In the genomic region with DNA sequence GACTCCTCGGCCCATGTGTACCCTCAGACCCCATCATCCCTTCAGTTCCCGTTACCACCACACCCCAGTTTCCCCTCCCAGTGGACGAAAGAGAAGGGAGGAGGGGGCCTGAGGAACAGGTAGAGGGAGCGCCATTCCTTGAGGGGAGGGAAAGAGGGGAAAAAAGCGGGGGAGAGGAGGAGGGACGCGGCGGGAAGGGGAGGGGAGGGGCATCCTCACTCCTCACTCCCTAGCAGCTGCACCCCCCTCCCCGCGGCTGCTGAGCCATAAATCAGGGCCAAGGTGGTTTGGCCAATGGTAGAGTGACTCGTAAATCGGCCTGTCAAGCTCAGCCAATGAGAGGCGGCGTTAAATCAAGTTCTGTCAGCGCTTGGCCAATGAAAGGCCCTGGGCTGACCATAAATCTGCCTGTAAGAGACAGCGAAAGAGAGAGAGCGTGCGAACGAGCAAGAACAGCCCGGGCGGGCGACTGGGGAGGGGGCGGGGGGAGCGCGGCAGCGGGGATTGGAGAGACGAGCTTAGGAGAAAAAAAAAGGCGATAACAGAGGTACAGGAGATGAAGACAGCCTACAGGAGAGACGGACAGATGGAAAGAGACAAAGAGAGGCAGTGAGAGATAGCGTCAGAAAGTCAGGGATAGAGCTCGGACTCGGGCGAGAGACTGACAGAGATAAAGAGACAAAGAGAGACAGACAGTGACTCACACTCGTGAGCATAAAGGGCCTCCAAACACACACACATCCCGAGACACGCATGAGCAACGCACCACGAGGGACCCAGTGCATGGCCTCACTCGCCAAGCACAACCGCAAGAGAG, we compare ENCODE assay signal across 8 cellular contexts. TPM values are rescaled to one million over a fixed set of nuclear protein-coding genes. Genes with fewer than 3 reads are reported as not detected.
DNase-seq lines count a peak whose midpoint lies in the region; ATAC-seq, FAIRE-seq and TF ChIP-seq lines count a peak whose summit lies in the region.

No MANE protein-coding gene starts in this region.

- peaks cover 11% of the 10 kb centered on the region for H3K4me1 ChIP-seq in Caco-2
- peaks cover 27% of the 10 kb centered on the region for H3K4me1 ChIP-seq in endothelial cell of umbilical vein (ENCODE audit: control insufficient read depth, extremely low read depth, insufficient read depth, low read length)

- H3K27ac Mint-ChIP-seq in Caco-2 (ENCODE audit: unreplicated experiment) (no peak overlapping the region), mesothelial cell of epicardium (no peak overlapping the region)
- no peak overlapping the region for H3K27ac Mint-ChIP-seq in activated CD8-positive, alpha-beta memory T cell treated with anti-CD3 and anti-CD28 coated beads, Interleukin-2, amount 10 ng/mL, durations not matched to agents 7 days and 5 days

- peak overlapping the region; percentile 70 for H3K4me3 ChIP-seq in Caco-2 (ENCODE audit: low read depth, low read length)
- peak overlapping the region; percentile 27 to 69 (median 69) for H3K4me3 ChIP-seq in endothelial cell of umbilical vein (replicated peaks in 1 of 3; ENCODE audit: insufficient read depth in 1 of 3, low read depth in 1 of 3, low read length in 3 of 3)

- TF ChIP-seq CTCF in Caco-2 (IDR thresholded peaks at IDR 0.05; ENCODE audit: insufficient read depth in 1 of 2, low read depth in 1 of 2, low read length in 1 of 2, severe bottlenecking in 1 of 2, unreplicated experiment in 1 of 2) = no peak
- no peak for TF ChIP-seq CTCF in endothelial cell of umbilical vein (IDR thresholded peaks at IDR 0.05; ENCODE audit: extremely low read depth in 1 of 2, insufficient read depth in 1 of 2, low read depth in 1 of 2, low read length in 2 of 2)
- TF ChIP-seq CTCF in mesothelial cell of epicardium (IDR thresholded peaks at IDR 0.05; ENCODE audit: unreplicated experiment) = no peak

- H3K9ac ChIP-seq in endothelial cell of umbilical vein (replicated peaks; ENCODE audit: extremely low read depth, insufficient read depth, low read length) = peak overlapping the region; percentile 81

- H2AFZ ChIP-seq in endothelial cell of umbilical vein (ENCODE audit: low read depth, low read length) = peak overlapping the region; percentile 87

- H3K4me1 Mint-ChIP-seq in Caco-2 (ENCODE audit: low read depth, unreplicated experiment) (peaks cover 7% of the 10 kb centered on the region), mesothelial cell of epicardium (peaks cover 9% of the 10 kb centered on the region)
- H3K4me1 Mint-ChIP-seq in activated CD8-positive, alpha-beta memory T cell treated with anti-CD3 and anti-CD28 coated beads, Interleukin-2, amount 10 ng/mL, durations not matched to agents 7 days and 5 days = peaks cover 15% of the 10 kb centered on the region

- BruUV-seq in Caco-2 (replicated peaks; lab: Mats Ljungman, UMichigan) = no TSS peak
- no TSS peak for BruUV-seq in endothelial cell of umbilical vein (replicated peaks; lab: Mats Ljungman, UMichigan)

- no peaks in the 10 kb centered on the region for H3K9me3 Mint-ChIP-seq in Caco-2 (ENCODE audit: unreplicated experiment)
- no peaks in the 10 kb centered on the region for H3K9me3 Mint-ChIP-seq in activated CD8-positive, alpha-beta memory T cell treated with anti-CD3 and anti-CD28 coated beads, Interleukin-2, amount 10 ng/mL, durations not matched to agents 7 days and 5 days (ENCODE audit: low read depth)
- H3K9me3 Mint-ChIP-seq in mesothelial cell of epicardium = no peaks in the 10 kb centered on the region

- POLR2A ChIA-PET in Caco-2 (lab: Charles Lee) (interaction anchor here (0.9 to 2.9 kb wide), 4 partner anchors 24 to 107 kb away, joined by 4 to 29 read pairs (median 6); a partner anchor contains a TSS), endothelial cell of umbilical vein (lab: Charles Lee) (interaction anchor here (1.1 to 1.3 kb wide), 3 partner anchors 11 to 78 kb away, joined by 5 to 11 read pairs (median 7); a partner anchor contains a TSS)

- H3K4me3 Mint-ChIP-seq in Caco-2 (ENCODE audit: unreplicated experiment) = no peak overlapping the region
- no peak overlapping the region for H3K4me3 Mint-ChIP-seq in activated CD8-positive, alpha-beta memory T cell treated with anti-CD3 and anti-CD28 coated beads, Interleukin-2, amount 10 ng/mL, durations not matched to agents 7 days and 5 days
- no peak overlapping the region for H3K4me3 Mint-ChIP-seq in mesothelial cell of epicardium

- intact Hi-C loops in Caco-2 (cut with micrococcal nuclease; ENCODE audit: unreplicated experiment) = loop anchor here (1.0 to 2.0 kb wide), 3 partner anchors 22 to 58 kb away; a partner anchor contains a TSS
- intact Hi-C loops in endothelial cell of umbilical vein (cut with micrococcal nuclease) = loop anchor here (1.0 to 2.0 kb wide), 5 partner anchors 23 to 139 kb away; a partner anchor contains a TSS

- dilution Hi-C loops in endothelial cell of umbilical vein (cut with MboI; ENCODE audit: extremely low pct_ligation_motif_present, low sequenced_read_pairs) = no loop called here

- H3K27ac ChIP-seq in endothelial cell of umbilical vein (ENCODE audit: insufficient read depth, low read depth, low read length) = peak overlapping the region; percentile 82

- H3K36me3 ChIP-seq in Caco-2 (ENCODE audit: control insufficient read depth, insufficient read depth, low read length) (no peaks in the 10 kb centered on the region), endothelial cell of umbilical vein (ENCODE audit: control insufficient read depth in 2 of 2, extremely low read depth in 1 of 2, insufficient read depth in 2 of 2, low read length in 2 of 2) (no peaks in the 10 kb centered on the region)

- FAIRE-seq in HTR-8/SVneo (lab: Jason Lieb, UNC) (peak; percentile 88), endothelial cell of umbilical vein (lab: Jason Lieb, UNC) (peak; percentile 99)

- H3K27me3 ChIP-seq in Caco-2 (replicated peaks; ENCODE audit: control insufficient read depth, insufficient read depth, low read length) (no peaks in the 10 kb centered on the region), endothelial cell of umbilical vein (ENCODE audit: control insufficient read depth in 2 of 2, insufficient read depth in 2 of 2, low read length in 2 of 2) (no peaks in the 10 kb centered on the region)

- H3K9me3 ChIP-seq in Caco-2 = no peaks in the 10 kb centered on the region
- no peaks in the 10 kb centered on the region for H3K9me3 ChIP-seq in endothelial cell of umbilical vein (replicated peaks; ENCODE audit: control insufficient read depth, insufficient read depth, low read length)

- ATAC-seq in GM21390 (IDR thresholded peaks at IDR 0.05; ENCODE audit: unreplicated experiment) = peak; percentile 95
- ATAC-seq in activated CD8-positive, alpha-beta memory T cell treated with anti-CD3 and anti-CD28 coated beads, Interleukin-2, amount 10 ng/mL, durations not matched to agents 7 days and 5 days = peak; percentile 97

- no peaks in the 10 kb centered on the region for H3K9me1 ChIP-seq in endothelial cell of umbilical vein (replicated peaks; ENCODE audit: control insufficient read depth, extremely low read depth, insufficient read depth, low read length)

- H3K27me3 Mint-ChIP-seq in Caco-2 (ENCODE audit: insufficient read depth, unreplicated experiment) = no peaks in the 10 kb centered on the region
- peaks cover 6% of the 10 kb centered on the region for H3K27me3 Mint-ChIP-seq in activated CD8-positive, alpha-beta memory T cell treated with anti-CD3 and anti-CD28 coated beads, Interleukin-2, amount 10 ng/mL, durations not matched to agents 7 days and 5 days
- H3K27me3 Mint-ChIP-seq in mesothelial cell of epicardium (ENCODE audit: low read depth) = no peaks in the 10 kb centered on the region

- H4K20me1 ChIP-seq in endothelial cell of umbilical vein (replicated peaks; ENCODE audit: control insufficient read depth, extremely low read depth, insufficient read depth, low read length) = no peaks in the 10 kb centered on the region

- peak; percentile 78 for TF ChIP-seq POLR2A in endothelial cell of umbilical vein (IDR thresholded peaks at IDR 0.05; ENCODE audit: low read depth, low read length)

- peak overlapping the region; percentile 79 for H3K4me2 ChIP-seq in endothelial cell of umbilical vein (ENCODE audit: insufficient read depth, low read length)

- CTCF ChIA-PET in Caco-2 (lab: Charles Lee) = interaction anchor here (0.6 to 3.3 kb wide), 14 partner anchors 9 to 145 kb away, joined by 3 to 44 read pairs (median 5); a partner anchor contains a TSS
- CTCF ChIA-PET in activated CD8-positive, alpha-beta memory T cell treated with anti-CD3 and anti-CD28 coated beads, Interleukin-2, amount 10 ng/mL, durations not matched to agents 7 days and 5 days (lab: Charles Lee) = interaction anchor here (0.6 to 7.5 kb wide), 20 partner anchors 9 to 1399 kb away, joined by 3 to 79 read pairs (median 5); a partner anchor contains a TSS
- CTCF ChIA-PET in endothelial cell of umbilical vein (lab: Charles Lee) = interaction anchor here (0.8 to 7.8 kb wide), 15 partner anchors 9 to 374 kb away, joined by 3 to 61 read pairs (median 8); a partner anchor contains a TSS

- H3K36me3 Mint-ChIP-seq in Caco-2 (ENCODE audit: insufficient read depth, unreplicated experiment) (no peaks in the 10 kb centered on the region), mesothelial cell of epicardium (no peaks in the 10 kb centered on the region)
- no peaks in the 10 kb centered on the region for H3K36me3 Mint-ChIP-seq in activated CD8-positive, alpha-beta memory T cell treated with anti-CD3 and anti-CD28 coated beads, Interleukin-2, amount 10 ng/mL, durations not matched to agents 7 days and 5 days

- no peaks in the 10 kb centered on the region for H3K79me2 ChIP-seq in endothelial cell of umbilical vein (ENCODE audit: control insufficient read depth, insufficient read depth, low read length)

- DNase-seq in Caco-2 = peak; percentile 96 to 99
- DNase-seq in HTR-8/SVneo (ENCODE audit: insufficient read length, low spot score) = peak; percentile 96
- peak; percentile 97 for DNase-seq in NOMO-1 treated with DMSO at 0.1 percent for 48 hours (lab: John Stamatoyannopoulos, UW; ENCODE audit: unreplicated experiment)
- peak; percentile 97 for DNase-seq in activated CD8-positive, alpha-beta memory T cell treated with anti-CD3 and anti-CD28 coated beads, Interleukin-2, amount 10 ng/mL, durations not matched to agents 7 days and 5 days
- peak; percentile 99 for DNase-seq in endothelial cell of umbilical vein (ENCODE audit: low read depth, low spot score)
- DNase-seq in mesothelial cell of epicardium (ENCODE audit: low spot score in 2 of 2, unreplicated experiment in 2 of 2) = peak; percentile 85 to 96
- DNase-seq in stimulated activated CD8-positive, alpha-beta memory T cell treated with anti-CD3 and anti-CD28 coated beads, Interleukin-15, amount 100 ng/mL, for 4 hours (ENCODE audit: low read depth in 2 of 2) = peak; percentile 81 to 93

RNA-seq across cellular contexts. Expression of a gene that starts 5.1 kb away (rescaled TPM):
- total RNA-seq in Caco-2 (2022) = not detected in 2 replicates
- under 1 TPM; 0.32 to 0.59 TPM for total RNA-seq in activated CD8-positive, alpha-beta memory T cell treated with anti-CD3 and anti-CD28 coated beads, Interleukin-2, amount 10 ng/mL, durations not matched to agents 7 days and 5 days
- total RNA-seq in endothelial cell of umbilical vein = not detected in 2 replicates
- 0.08 TPM in 1 of 2 replicates, not detected in the other for polyA plus RNA-seq in endothelial cell of umbilical vein
- 0.03 TPM in 1 of 2 replicates, not detected in the other for polyA plus RNA-seq in endothelial cell of umbilical vein (2011; cell fraction: cytosol; rRNA removed)
- 0.48 and 0.63 TPM in 2 replicates for polyA plus RNA-seq in endothelial cell of umbilical vein (2011; cell fraction: nucleus; rRNA removed)
- not detected in 2 replicates for polyA plus RNA-seq in endothelial cell of umbilical vein (2012)
- not detected in 2 replicates for polyA minus RNA-seq in endothelial cell of umbilical vein
- polyA minus RNA-seq in endothelial cell of umbilical vein (2011; cell fraction: cytosol; rRNA and poly(A)+ RNA removed) = not detected
- polyA minus RNA-seq in endothelial cell of umbilical vein (2011; cell fraction: nucleus; rRNA and poly(A)+ RNA removed) = 0.38 and 0.48 TPM in 2 replicates
- total RNA-seq in mesothelial cell of epicardium = 0.18 to 0.32 TPM (median 0.24 TPM) in 3 replicates

RNA-seq across cellular contexts. Expression of a gene that starts 25.4 kb away (rescaled TPM):
- total RNA-seq in Caco-2 (2022) (8.4 and 9.4 TPM in 2 replicates), endothelial cell of umbilical vein (7.9 and 9.6 TPM in 2 replicates), mesothelial cell of epicardium (30.5 to 35.4 TPM (median 34.2 TPM) in 3 replicates)
- under 1 TPM; 0.30 to 0.91 TPM for total RNA-seq in activated CD8-positive, alpha-beta memory T cell treated with anti-CD3 and anti-CD28 coated beads, Interleukin-2, amount 10 ng/mL, durations not matched to agents 7 days and 5 days
- polyA plus RNA-seq in endothelial cell of umbilical vein = 1.6 and 2.3 TPM in 2 replicates
- polyA plus RNA-seq in endothelial cell of umbilical vein (2011; cell fraction: cytosol; rRNA removed) = 1.6 and 2.1 TPM in 2 replicates
- polyA plus RNA-seq in endothelial cell of umbilical vein (2011; cell fraction: nucleus; rRNA removed) = 3.9 and 4.0 TPM in 2 replicates
- 5.2 and 7.8 TPM in 2 replicates for polyA plus RNA-seq in endothelial cell of umbilical vein (2012)
- polyA minus RNA-seq in endothelial cell of umbilical vein = 2.1 and 3.5 TPM in 2 replicates
- 8.5 TPM for polyA minus RNA-seq in endothelial cell of umbilical vein (2011; cell fraction: cytosol; rRNA and poly(A)+ RNA removed)
- polyA minus RNA-seq in endothelial cell of umbilical vein (2011; cell fraction: nucleus; rRNA and poly(A)+ RNA removed) = 2.3 and 4.6 TPM in 2 replicates

RNA-seq across cellular contexts. Expression of a gene that starts 34.2 kb away (rescaled TPM):
- total RNA-seq in Caco-2 (2022) (129 and 133 TPM in 2 replicates), endothelial cell of umbilical vein (137 and 143 TPM in 2 replicates), mesothelial cell of epicardium (137 to 145 TPM (median 143 TPM) in 3 replicates)
- 100 to 1,000 TPM in 1 of 2 experiments, 10 to 100 TPM in 1; 90.8 to 104 TPM for total RNA-seq in activated CD8-positive, alpha-beta memory T cell treated with anti-CD3 and anti-CD28 coated beads, Interleukin-2, amount 10 ng/mL, durations not matched to agents 7 days and 5 days
- 169 and 174 TPM in 2 replicates for polyA plus RNA-seq in endothelial cell of umbilical vein
- polyA plus RNA-seq in endothelial cell of umbilical vein (2011; cell fraction: cytosol; rRNA removed) = 179 and 185 TPM in 2 replicates
- polyA plus RNA-seq in endothelial cell of umbilical vein (2011; cell fraction: nucleus; rRNA removed) = 89.4 and 104 TPM in 2 replicates
- polyA plus RNA-seq in endothelial cell of umbilical vein (2012) = 280 and 300 TPM in 2 replicates
- 153 and 165 TPM in 2 replicates for polyA minus RNA-seq in endothelial cell of umbilical vein
- 137 TPM for polyA minus RNA-seq in endothelial cell of umbilical vein (2011; cell fraction: cytosol; rRNA and poly(A)+ RNA removed)
- 37.6 and 48.5 TPM in 2 replicates for polyA minus RNA-seq in endothelial cell of umbilical vein (2011; cell fraction: nucleus; rRNA and poly(A)+ RNA removed)

RNA-seq across cellular contexts. Expression of a gene that starts 58.3 kb away (rescaled TPM):
- 5.7 and 6.2 TPM in 2 replicates for total RNA-seq in Caco-2 (2022)
- not detected for total RNA-seq in activated CD8-positive, alpha-beta memory T cell treated with anti-CD3 and anti-CD28 coated beads, Interleukin-2, amount 10 ng/mL, durations not matched to agents 7 days and 5 days
- total RNA-seq in endothelial cell of umbilical vein = not detected in 2 replicates
- polyA plus RNA-seq in endothelial cell of umbilical vein = not detected in 2 replicates
- not detected in 2 replicates for polyA plus RNA-seq in endothelial cell of umbilical vein (2011; cell fraction: cytosol; rRNA removed)
- polyA plus RNA-seq in endothelial cell of umbilical vein (2011; cell fraction: nucleus; rRNA removed) = not detected in 2 replicates
- not detected in 2 replicates for polyA plus RNA-seq in endothelial cell of umbilical vein (2012)
- polyA minus RNA-seq in endothelial cell of umbilical vein = 1.7 and 3.9 TPM in 2 replicates
- 1.6 TPM for polyA minus RNA-seq in endothelial cell of umbilical vein (2011; cell fraction: cytosol; rRNA and poly(A)+ RNA removed)
- polyA minus RNA-seq in endothelial cell of umbilical vein (2011; cell fraction: nucleus; rRNA and poly(A)+ RNA removed) = not detected in 2 replicates
- 0.45 to 0.75 TPM (median 0.47 TPM) in 3 replicates for total RNA-seq in mesothelial cell of epicardium

RNA-seq across cellular contexts. Expression of a gene that starts 59.9 kb away (rescaled TPM):
- total RNA-seq in Caco-2 (2022) = 17.3 and 22.3 TPM in 2 replicates
- 10 to 100 TPM; 13.2 to 37.6 TPM for total RNA-seq in activated CD8-positive, alpha-beta memory T cell treated with anti-CD3 and anti-CD28 coated beads, Interleukin-2, amount 10 ng/mL, durations not matched to agents 7 days and 5 days
- total RNA-seq in endothelial cell of umbilical vein = 938 and 994 TPM in 2 replicates
- 657 and 731 TPM in 2 replicates for polyA plus RNA-seq in endothelial cell of umbilical vein
- polyA plus RNA-seq in endothelial cell of umbilical vein (2011; cell fraction: cytosol; rRNA removed) = 643 and 681 TPM in 2 replicates
- 771 and 889 TPM in 2 replicates for polyA plus RNA-seq in endothelial cell of umbilical vein (2011; cell fraction: nucleus; rRNA removed)
- polyA plus RNA-seq in endothelial cell of umbilical vein (2012) = 879 and 902 TPM in 2 replicates
- 914 and 1,135 TPM in 2 replicates for polyA minus RNA-seq in endothelial cell of umbilical vein
- polyA minus RNA-seq in endothelial cell of umbilical vein (2011; cell fraction: cytosol; rRNA and poly(A)+ RNA removed) = 30.9 TPM
- 459 and 500 TPM in 2 replicates for polyA minus RNA-seq in endothelial cell of umbilical vein (2011; cell fraction: nucleus; rRNA and poly(A)+ RNA removed)
- total RNA-seq in mesothelial cell of epicardium = 60.7 to 71.9 TPM (median 65.3 TPM) in 3 replicates

Comparison
In these comparisons a context has a peak if more than half of its experiments do, and no peak if none do; other contexts are left out.
1. Peak in every context shown above with its lines: DNase-seq, ATAC-seq, H3K4me3 ChIP-seq and H3K27ac ChIP-seq.